In genomic region chr12:1882850-1883470, GRCh38 we compare ENCODE assay signal across 23 cellular contexts. TPM values are rescaled to one million over a fixed set of nuclear protein-coding genes. Genes with fewer than 3 reads are reported as not detected.
"Had no signal": no experiment of that assay in that cellular context is flagged by ENCODE, and none has a peak within 500 bp of the region (broad histone marks: within the 10 kb centered on the region; RNA-seq: fewer than 3 reads in every experiment).

No MANE protein-coding gene starts in this region.

- H3K36me3 Mint-ChIP-seq: activated naive CD4-positive, alpha-beta T cell treated with anti-CD3 and anti-CD28 coated beads, Interleukin-2, amount 50 U/mL, for 72 hours; T-cell had no signal

- H3K9me3 ChIP-seq: adrenal gland, left lung, ovary, sigmoid colon, thyroid gland had no signal

- H3K4me1 ChIP-seq: adrenal gland, foreskin keratinocyte, left lung, sigmoid colon, thyroid gland had no signal

- DNase-seq: activated CD4-positive, alpha-beta T cell treated with anti-CD3 and anti-CD28 coated beads, Interleukin-2, amount 50 U/mL, for 1 hour; activated gamma-delta T cell treated with Interleukin-2 at 50 U/mL for 16 hours; activated T-cell treated with anti-CD3 and anti-CD28 coated beads for 4 hours; effector memory CD8-positive, alpha-beta T cell; foreskin keratinocyte; glutamatergic neuron; hippocampal formation; left lung; mammary epithelial cell; ovary; sigmoid colon; stimulated activated CD4-positive, alpha-beta T cell treated with anti-CD3 and anti-CD28 coated beads, Interleukin-1b, Interleukin-23, amount 100 ng/mL, for 48 hours; stimulated activated CD8-positive, alpha-beta memory T cell treated with anti-CD3 and anti-CD28 coated beads, Interleukin-4, amount 100 ng/mL, for 48 hours; stimulated activated naive CD4-positive, alpha-beta T cell treated with Interleukin-2 at 50 U/mL for 16 hours; T-cell; T-helper 9 cell; thyroid gland had no signal

- H3K27ac Mint-ChIP-seq: activated T-helper 1 cell treated with anti-CD3 and anti-CD28 coated beads, Interleukin-12 subunit alpha, Interleukin-12 subunit beta, Interleukin-2, Interleukin-4 antibody, amounts not matched to agents 30 ng/mL and 10 ng/mL and 1 ng/mL, durations not matched to agents 14 hours and 24 hours and 36 hours; dendritic cell treated with granulocyte-macrophage colony-stimulating factor and Interleukin-4, amounts not matched to agents 40 ng/mL and 50 ng/mL, for 4 days; effector memory CD8-positive, alpha-beta T cell; T-cell had no signal

- H3K9me3 Mint-ChIP-seq: activated naive CD4-positive, alpha-beta T cell treated with anti-CD3 and anti-CD28 coated beads, Interleukin-2, amount 50 U/mL, for 72 hours; activated T-helper 1 cell treated with anti-CD3 and anti-CD28 coated beads, Interleukin-12 subunit alpha, Interleukin-12 subunit beta, Interleukin-2, Interleukin-4 antibody, amounts not matched to agents 30 ng/mL and 10 ng/mL and 1 ng/mL, durations not matched to agents 14 hours and 24 hours and 36 hours; dendritic cell treated with granulocyte-macrophage colony-stimulating factor and Interleukin-4, amounts not matched to agents 40 ng/mL and 50 ng/mL, for 4 days; effector memory CD8-positive, alpha-beta T cell had no signal

- H3K4me3 ChIP-seq: adrenal gland, left lung, ovary, sigmoid colon, SK-N-MC, thyroid gland had no signal

- H3K27me3 ChIP-seq: adrenal gland, foreskin keratinocyte, ovary, sigmoid colon, thyroid gland had no signal

- H3K4me3 Mint-ChIP-seq: activated T-helper 1 cell treated with anti-CD3 and anti-CD28 coated beads, Interleukin-12 subunit alpha, Interleukin-12 subunit beta, Interleukin-2, Interleukin-4 antibody, amounts not matched to agents 30 ng/mL and 10 ng/mL and 1 ng/mL, durations not matched to agents 14 hours and 24 hours and 36 hours; dendritic cell treated with granulocyte-macrophage colony-stimulating factor and Interleukin-4, amounts not matched to agents 40 ng/mL and 50 ng/mL, for 4 days; effector memory CD8-positive, alpha-beta T cell; T-cell had no signal

- H3K36me3 ChIP-seq: adrenal gland, left lung, ovary, sigmoid colon, thyroid gland had no signal

- ATAC-seq: activated naive CD4-positive, alpha-beta T cell treated with anti-CD3 and anti-CD28 coated beads, Interleukin-2, amount 50 U/mL, for 72 hours; effector memory CD8-positive, alpha-beta T cell; foreskin keratinocyte; left lung; T-cell had no signal

- H3K27ac ChIP-seq: adrenal gland, epithelial cell of prostate, foreskin keratinocyte, left lung, ovary, sigmoid colon, SK-N-MC, thyroid gland had no signal

- H3K4me1 Mint-ChIP-seq: T-cell had no signal

RNA-seq across cellular contexts. Expression of gene CACNA2D4, which starts 35.5 kb away (rescaled TPM):
- polyA plus RNA-seq: mammary epithelial cell had no signal
